1 cellular context compared by ENCODE assay signal in genomic region chr12:110079477-110080400, GRCh38.
A peak's percentile ranks its signal among the peaks of the same experiment; 100 is the strongest.
TF ChIP-seq lines count a peak whose summit lies in the region.

No MANE protein-coding gene starts in this region.

TF ChIP-seq in HepG2, 621 proteins besides CTCF, POLR2A, EP300 and RAD21 (continued from another document and continues in another):
- TF ChIP-seq ZBTB40 (IDR thresholded peaks at IDR 0.05) (no peak), ZBTB40 (CRISPR knock-in tag; IDR thresholded peaks at IDR 0.05) (peak; percentile 37; the same call in 1 of the 2 replicates), KAT7 (CRISPR knock-in tag; IDR thresholded peaks at IDR 0.05; ENCODE audit: borderline replicate concordance) (no peak), MLLT10 (CRISPR knock-in tag; IDR thresholded peaks at IDR 0.05) (no peak), ELF1 (CRISPR knock-in tag; IDR thresholded peaks at IDR 0.05) (peak; percentile 80), IKZF4 (CRISPR knock-in tag; IDR thresholded peaks at IDR 0.05; ENCODE audit: borderline replicate concordance, low read depth, not compliant biosample characterization) (peak; percentile 44), ZNF280D (CRISPR knock-in tag; IDR thresholded peaks at IDR 0.05) (no peak), IRF1 (CRISPR knock-in tag; IDR thresholded peaks at IDR 0.05; ENCODE audit: low read depth) (0 out of 2 replicates have a peak, but pooled peaks have one; percentile 53), MEF2D (CRISPR knock-in tag; IDR thresholded peaks at IDR 0.05) (no peak; the same call in 1 of the 2 replicates), NR2C2 (CRISPR knock-in tag; IDR thresholded peaks at IDR 0.05; ENCODE audit: borderline replicate concordance) (no peak), ATF7-NPFF (CRISPR knock-in tag; IDR thresholded peaks at IDR 0.05; ENCODE audit: low read depth) (no peak), JARID2 (CRISPR knock-in tag; IDR thresholded peaks at IDR 0.05; ENCODE audit: insufficient replicate concordance) (no peak), ZNF3 (CRISPR knock-in tag; IDR thresholded peaks at IDR 0.05) (no peak), MBNL3 (CRISPR knock-in tag; conservative IDR thresholded peaks at IDR 0.05) (no peak), ZFP36 (IDR thresholded peaks at IDR 0.05; ENCODE audit: borderline replicate concordance, low read depth, low read length, partially characterized antibody) (no peak), ZNF333 (CRISPR knock-in tag; IDR thresholded peaks at IDR 0.05; ENCODE audit: borderline replicate concordance) (no peak), ZNF121 (CRISPR knock-in tag; IDR thresholded peaks at IDR 0.05) (peak; percentile 75), SUZ12 (IDR thresholded peaks at IDR 0.05; ENCODE audit: low read depth, low read length) (no peak), STAG1 (CRISPR knock-in tag; IDR thresholded peaks at IDR 0.05) (no peak), ETV6 (CRISPR knock-in tag; conservative IDR thresholded peaks at IDR 0.05) (no peak), TEAD2 (CRISPR knock-in tag; IDR thresholded peaks at IDR 0.05) (no peak), NPAS2 (CRISPR knock-in tag; IDR thresholded peaks at IDR 0.05; ENCODE audit: borderline replicate concordance) (no peak), RBFOX2 (IDR thresholded peaks at IDR 0.05; ENCODE audit: low read depth, low read length) (no peak), ZFP82 (CRISPR knock-in tag; IDR thresholded peaks at IDR 0.05; ENCODE audit: borderline replicate concordance) (no peak), ZNF550 (CRISPR knock-in tag; IDR thresholded peaks at IDR 0.05; ENCODE audit: borderline replicate concordance) (no peak), ZNF552 (CRISPR knock-in tag; IDR thresholded peaks at IDR 0.05; ENCODE audit: borderline replicate concordance) (no peak), ZNF616 (CRISPR knock-in tag; IDR thresholded peaks at IDR 0.05; ENCODE audit: low read depth) (no peak), CBFB (CRISPR knock-in tag; IDR thresholded peaks at IDR 0.05) (no peak), SAP130 (CRISPR knock-in tag; IDR thresholded peaks at IDR 0.05; ENCODE audit: low read depth) (peak; percentile 73), MATR3 (CRISPR knock-in tag; IDR thresholded peaks at IDR 0.05) (no peak), ZNF720 (CRISPR knock-in tag; IDR thresholded peaks at IDR 0.05) (no peak), RFX1 (IDR thresholded peaks at IDR 0.05) (no peak)
- TF ChIP-seq, protein P1, sequence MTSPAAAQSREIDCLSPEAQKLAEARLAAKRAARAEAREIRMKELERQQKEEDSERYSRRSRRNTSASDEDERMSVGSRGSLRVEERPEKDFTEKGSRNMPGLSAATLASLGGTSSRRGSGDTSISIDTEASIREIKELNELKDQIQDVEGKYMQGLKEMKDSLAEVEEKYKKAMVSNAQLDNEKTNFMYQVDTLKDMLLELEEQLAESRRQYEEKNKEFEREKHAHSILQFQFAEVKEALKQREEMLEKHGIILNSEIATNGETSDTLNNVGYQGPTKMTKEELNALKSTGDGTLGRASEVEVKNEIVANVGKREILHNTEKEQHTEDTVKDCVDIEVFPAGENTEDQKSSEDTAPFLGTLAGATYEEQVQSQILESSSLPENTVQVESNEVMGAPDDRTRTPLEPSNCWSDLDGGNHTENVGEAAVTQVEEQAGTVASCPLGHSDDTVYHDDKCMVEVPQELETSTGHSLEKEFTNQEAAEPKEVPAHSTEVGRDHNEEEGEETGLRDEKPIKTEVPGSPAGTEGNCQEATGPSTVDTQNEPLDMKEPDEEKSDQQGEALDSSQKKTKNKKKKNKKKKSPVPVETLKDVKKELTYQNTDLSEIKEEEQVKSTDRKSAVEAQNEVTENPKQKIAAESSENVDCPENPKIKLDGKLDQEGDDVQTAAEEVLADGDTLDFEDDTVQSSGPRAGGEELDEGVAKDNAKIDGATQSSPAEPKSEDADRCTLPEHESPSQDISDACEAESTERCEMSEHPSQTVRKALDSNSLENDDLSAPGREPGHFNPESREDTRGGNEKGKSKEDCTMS (CRISPR knock-in tag; conservative IDR thresholded peaks at IDR 0.05) = no peak
- TF ChIP-seq, protein P2, sequence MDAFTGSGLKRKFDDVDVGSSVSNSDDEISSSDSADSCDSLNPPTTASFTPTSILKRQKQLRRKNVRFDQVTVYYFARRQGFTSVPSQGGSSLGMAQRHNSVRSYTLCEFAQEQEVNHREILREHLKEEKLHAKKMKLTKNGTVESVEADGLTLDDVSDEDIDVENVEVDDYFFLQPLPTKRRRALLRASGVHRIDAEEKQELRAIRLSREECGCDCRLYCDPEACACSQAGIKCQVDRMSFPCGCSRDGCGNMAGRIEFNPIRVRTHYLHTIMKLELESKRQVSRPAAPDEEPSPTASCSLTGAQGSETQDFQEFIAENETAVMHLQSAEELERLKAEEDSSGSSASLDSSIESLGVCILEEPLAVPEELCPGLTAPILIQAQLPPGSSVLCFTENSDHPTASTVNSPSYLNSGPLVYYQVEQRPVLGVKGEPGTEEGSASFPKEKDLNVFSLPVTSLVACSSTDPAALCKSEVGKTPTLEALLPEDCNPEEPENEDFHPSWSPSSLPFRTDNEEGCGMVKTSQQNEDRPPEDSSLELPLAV (CRISPR knock-in tag; conservative IDR thresholded peaks at IDR 0.05; ENCODE audit: low read depth) = no peak
- TF ChIP-seq, protein P3, sequence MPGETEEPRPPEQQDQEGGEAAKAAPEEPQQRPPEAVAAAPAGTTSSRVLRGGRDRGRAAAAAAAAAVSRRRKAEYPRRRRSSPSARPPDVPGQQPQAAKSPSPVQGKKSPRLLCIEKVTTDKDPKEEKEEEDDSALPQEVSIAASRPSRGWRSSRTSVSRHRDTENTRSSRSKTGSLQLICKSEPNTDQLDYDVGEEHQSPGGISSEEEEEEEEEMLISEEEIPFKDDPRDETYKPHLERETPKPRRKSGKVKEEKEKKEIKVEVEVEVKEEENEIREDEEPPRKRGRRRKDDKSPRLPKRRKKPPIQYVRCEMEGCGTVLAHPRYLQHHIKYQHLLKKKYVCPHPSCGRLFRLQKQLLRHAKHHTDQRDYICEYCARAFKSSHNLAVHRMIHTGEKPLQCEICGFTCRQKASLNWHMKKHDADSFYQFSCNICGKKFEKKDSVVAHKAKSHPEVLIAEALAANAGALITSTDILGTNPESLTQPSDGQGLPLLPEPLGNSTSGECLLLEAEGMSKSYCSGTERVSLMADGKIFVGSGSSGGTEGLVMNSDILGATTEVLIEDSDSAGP (CRISPR knock-in tag; IDR thresholded peaks at IDR 0.05; ENCODE audit: borderline replicate concordance) = peak; percentile 42
- TF ChIP-seq, protein P4, sequence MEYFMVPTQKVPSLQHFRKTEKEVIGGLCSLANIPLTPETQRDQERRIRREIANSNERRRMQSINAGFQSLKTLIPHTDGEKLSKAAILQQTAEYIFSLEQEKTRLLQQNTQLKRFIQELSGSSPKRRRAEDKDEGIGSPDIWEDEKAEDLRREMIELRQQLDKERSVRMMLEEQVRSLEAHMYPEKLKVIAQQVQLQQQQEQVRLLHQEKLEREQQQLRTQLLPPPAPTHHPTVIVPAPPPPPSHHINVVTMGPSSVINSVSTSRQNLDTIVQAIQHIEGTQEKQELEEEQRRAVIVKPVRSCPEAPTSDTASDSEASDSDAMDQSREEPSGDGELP (IDR thresholded peaks at IDR 0.05; ENCODE audit: borderline replicate concordance, low read depth) = no peak
- TF ChIP-seq, protein P5, sequence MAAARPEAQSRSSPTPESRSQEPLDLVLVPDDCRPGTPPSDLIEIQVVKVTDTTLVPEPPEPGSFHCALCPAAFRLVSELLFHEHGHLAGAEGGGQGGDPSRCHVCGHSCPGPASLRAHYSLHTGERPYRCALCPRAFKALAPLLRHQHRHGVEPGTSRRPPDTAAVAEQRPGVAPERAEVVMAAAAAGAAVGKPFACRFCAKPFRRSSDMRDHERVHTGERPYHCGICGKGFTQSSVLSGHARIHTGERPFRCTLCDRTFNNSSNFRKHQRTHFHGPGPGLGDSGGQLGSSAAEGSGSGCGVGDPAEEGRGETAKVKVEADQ (CRISPR knock-in tag; IDR thresholded peaks at IDR 0.05; ENCODE audit: borderline replicate concordance) = no peak; the same call in 1 of the 2 replicates
- TF ChIP-seq, protein P6, sequence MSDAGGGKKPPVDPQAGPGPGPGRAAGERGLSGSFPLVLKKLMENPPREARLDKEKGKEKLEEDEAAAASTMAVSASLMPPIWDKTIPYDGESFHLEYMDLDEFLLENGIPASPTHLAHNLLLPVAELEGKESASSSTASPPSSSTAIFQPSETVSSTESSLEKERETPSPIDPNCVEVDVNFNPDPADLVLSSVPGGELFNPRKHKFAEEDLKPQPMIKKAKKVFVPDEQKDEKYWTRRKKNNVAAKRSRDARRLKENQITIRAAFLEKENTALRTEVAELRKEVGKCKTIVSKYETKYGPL (CRISPR knock-in tag; IDR thresholded peaks at IDR 0.05) = 0 out of 2 replicates have a peak, but pooled peaks have one; percentile 27
